8 cellular contexts compared by ENCODE assay signal in genomic region chr9:131738838-131739191, GRCh38. TPM values are rescaled to one million over a fixed set of nuclear protein-coding genes. Genes with fewer than 3 reads are reported as not detected.
DNase-seq lines count a peak whose midpoint lies in the region; ATAC-seq and TF ChIP-seq lines count a peak whose summit lies in the region.

No MANE protein-coding gene starts in this region.

- WGBS in IMR-90 (ENCODE audit: extremely low coverage in 2 of 2, insufficient read length in 1 of 2), 2 experiments = 28% methylated on average over 3 of the region's 7 CpGs; no CpG with 5 or more reads in 1 of the 2 experiments

- peak overlapping the region; percentile 71 for H3K4ac ChIP-seq in IMR-90 (ENCODE audit: low read depth, low read length)

- intact Hi-C loops in IMR-90 (cut with micrococcal nuclease) = loop anchor here (2.0 kb wide), 2 partner anchors 130 to 148 kb away; no protein-coding TSS in a partner anchor
- intact Hi-C loops in breast epithelium (cut with DNase I; ENCODE audit: low total_unique reads) = no loop called here

- H3K36me3 ChIP-seq in CD8-positive, alpha-beta memory T cell (ENCODE audit: insufficient read depth, low read length) = no peaks in the 10 kb centered on the region
- H3K36me3 ChIP-seq in IMR-90 (ENCODE audit: control insufficient read depth, insufficient read depth, low read length) (no peaks in the 10 kb centered on the region), breast epithelium (no peaks in the 10 kb centered on the region)

- H3K27me3 Mint-ChIP-seq in CD8-positive, alpha-beta memory T cell = peaks cover 0 to 2% of the 10 kb centered on the region in 2 donors
- H3K27me3 Mint-ChIP-seq in mesothelial cell of epicardium (ENCODE audit: low read depth) = no peaks in the 10 kb centered on the region

- H3K9me1 ChIP-seq in IMR-90 (ENCODE audit: insufficient read depth, low read length) = peaks cover 21% of the 10 kb centered on the region

- H3K27ac Mint-ChIP-seq in CD8-positive, alpha-beta memory T cell = peak overlapping the region; percentile 81 to 98 (median 94)
- H3K27ac Mint-ChIP-seq in mesothelial cell of epicardium = peak overlapping the region; percentile 87

- H3K9me3 ChIP-seq in CD8-positive, alpha-beta memory T cell (ENCODE audit: low read length) = no peaks in the 10 kb centered on the region
- H3K9me3 ChIP-seq in IMR-90 (ENCODE audit: control insufficient read depth, insufficient read depth, low read length) (no peaks in the 10 kb centered on the region), breast epithelium (no peaks in the 10 kb centered on the region)

- peaks cover 32 to 50% of the 10 kb centered on the region in 2 experiments; a peak in 3 of 4 replicates for H3K79me1 ChIP-seq in IMR-90 (ENCODE audit: low read depth in 1 of 2, low read length in 2 of 2)

- peaks cover 47% of the 10 kb centered on the region for H4K20me1 ChIP-seq in IMR-90 (ENCODE audit: insufficient read depth, low read length)

- in situ Hi-C loops in IMR-90 (cut with MboI; ENCODE audit: low sequenced_read_pairs) = no loop called here

- TF ChIP-seq CTCF in IMR-90 (conservative IDR thresholded peaks at IDR 0.05; ENCODE audit: low read depth, low read length) (no peak), breast epithelium (IDR thresholded peaks at IDR 0.05) (no peak), mesothelial cell of epicardium (IDR thresholded peaks at IDR 0.05; ENCODE audit: unreplicated experiment) (no peak)

- H4K5ac ChIP-seq in IMR-90 (ENCODE audit: low read depth, low read length) = peak overlapping the region; percentile 3; the same call in 1 of the 2 replicates

- H3K23ac ChIP-seq in IMR-90 (ENCODE audit: low read depth, low read length) = peak overlapping the region; percentile 92

- H2AFZ ChIP-seq in IMR-90 (replicated peaks; ENCODE audit: low read length, poor library complexity) = peak overlapping the region; percentile 87

- peak overlapping the region; percentile 4 for H4K91ac ChIP-seq in IMR-90 (ENCODE audit: insufficient read depth, low read depth, low read length)

- BruUV-seq in IMR-90 (replicated peaks; lab: Mats Ljungman, UMichigan) = no TSS peak

- DNase-seq in CD8-positive, alpha-beta memory T cell = no peak
- DNase-seq in IMR-90 (no peak), breast epithelium (ENCODE audit: low spot score in 2 of 2) (no peak), mesothelial cell of epicardium (ENCODE audit: low spot score in 2 of 2, unreplicated experiment in 2 of 2) (no peak), MV-4-11 (lab: John Stamatoyannopoulos, UW) (no peak), amygdala (lab: John Stamatoyannopoulos, UW) (no peak), foreskin melanocyte (no peak), NCI-H1436 (lab: John Stamatoyannopoulos, UW) (no peak)

- H3K27me3 ChIP-seq in CD8-positive, alpha-beta memory T cell (ENCODE audit: insufficient read depth, low read length, poor library complexity, severe bottlenecking) = no peaks in the 10 kb centered on the region
- H3K27me3 ChIP-seq in IMR-90 (ENCODE audit: control insufficient read depth, insufficient read depth, low read length) = no peaks in the 10 kb centered on the region
- no peaks in the 10 kb centered on the region for H3K27me3 ChIP-seq in breast epithelium

- H3K14ac ChIP-seq in IMR-90 (replicated peaks; ENCODE audit: low read depth, low read length) = peak overlapping the region; percentile 87

- peak overlapping the region; percentile 19; the same call in 1 of the 2 replicates for H3K56ac ChIP-seq in IMR-90 (ENCODE audit: extremely low read depth, insufficient read depth, low read length)

- H2BK15ac ChIP-seq in IMR-90 (ENCODE audit: low read depth, low read length) = no peak overlapping the region

- peak overlapping the region; percentile 51 for H3K4me3 ChIP-seq in CD8-positive, alpha-beta memory T cell (ENCODE audit: low read length)
- H3K4me3 ChIP-seq in IMR-90 (ENCODE audit: insufficient read depth, low read depth, low read length) (peak overlapping the region; percentile 81), breast epithelium (peak overlapping the region; percentile 52 to 93 (median 66))

- peaks cover 62% of the 10 kb centered on the region for H3K4me1 ChIP-seq in CD8-positive, alpha-beta memory T cell (ENCODE audit: insufficient read depth, low read length)
- H3K4me1 ChIP-seq in IMR-90 (ENCODE audit: control insufficient read depth, insufficient read depth, low read length) (peaks cover 24% of the 10 kb centered on the region), breast epithelium (peaks cover 5 to 15% of the 10 kb centered on the region in 2 donors)

- no peak overlapping the region for H2BK20ac ChIP-seq in IMR-90 (ENCODE audit: low read depth, low read length)

- peak overlapping the region; percentile 90 to 98 (median 94) for H3K4me3 Mint-ChIP-seq in CD8-positive, alpha-beta memory T cell
- H3K4me3 Mint-ChIP-seq in mesothelial cell of epicardium = peak overlapping the region; percentile 83

- peak overlapping the region; percentile 6 for H2AK9ac ChIP-seq in IMR-90 (replicated peaks; ENCODE audit: low read depth, low read length, poor library complexity)

- peak overlapping the region; percentile 60; the same call in 1 of the 2 replicates for H2BK120ac ChIP-seq in IMR-90 (ENCODE audit: low read depth, low read length)

- TF ChIP-seq POLR2A in IMR-90 (IDR thresholded peaks at IDR 0.05; ENCODE audit: low read depth, low read length) (no peak), breast epithelium (IDR thresholded peaks at IDR 0.05) (no peak)

- peaks cover 0 to 1% (median 0%) of the 10 kb centered on the region in 5 donors for H3K9me3 Mint-ChIP-seq in CD8-positive, alpha-beta memory T cell
- no peaks in the 10 kb centered on the region for H3K9me3 Mint-ChIP-seq in mesothelial cell of epicardium

- H3K36me3 Mint-ChIP-seq in CD8-positive, alpha-beta memory T cell = peaks cover 2 to 29% (median 5%) of the 10 kb centered on the region in 3 donors
- H3K36me3 Mint-ChIP-seq in mesothelial cell of epicardium = peaks cover 2% of the 10 kb centered on the region

- H3K18ac ChIP-seq in IMR-90 (ENCODE audit: low read depth, low read length) = peak overlapping the region; percentile 48

- H3K9ac ChIP-seq in IMR-90 (ENCODE audit: low read depth, low read length) = peak overlapping the region; percentile 93

- POLR2A ChIA-PET in CD8-positive, alpha-beta memory T cell (lab: Charles Lee) = interaction anchor here (0.9 to 2.5 kb wide), 6 partner anchors 11 to 153 kb away, joined by 3 to 11 read pairs (median 5); no protein-coding TSS in a partner anchor
- POLR2A ChIA-PET in IMR-90 (lab: Charles Lee; ENCODE audit: unreplicated experiment) = no interaction called here

- TF ChIP-seq RAD21 in IMR-90 (IDR thresholded peaks at IDR 0.05; ENCODE audit: low read length) = no peak

- dilution Hi-C loops in IMR-90 (cut with HindIII; ENCODE audit: low sequenced_read_pairs, unreplicated experiment) = no loop called here

- peak overlapping the region in 1 of 2 experiments; percentile 41; a peak in 1 of 4 replicates for H4K8ac ChIP-seq in IMR-90 (ENCODE audit: low read depth in 2 of 2, low read length in 2 of 2)

- no peak for ATAC-seq in IMR-90 (ENCODE audit: low read depth)

- peak overlapping the region; percentile 33 for H3K27ac ChIP-seq in CD8-positive, alpha-beta memory T cell (ENCODE audit: low read depth, low read length)
- H3K27ac ChIP-seq in IMR-90 (ENCODE audit: insufficient read depth, low read length) = peak overlapping the region; percentile 65
- peak overlapping the region; percentile 77 to 96 for H3K27ac ChIP-seq in breast epithelium

- peak overlapping the region; percentile 92 for H3K4me2 ChIP-seq in IMR-90 (ENCODE audit: low read depth, low read length)

- peaks cover 53 to 67% (median 61%) of the 10 kb centered on the region in 3 donors for H3K4me1 Mint-ChIP-seq in CD8-positive, alpha-beta memory T cell
- H3K4me1 Mint-ChIP-seq in mesothelial cell of epicardium = peaks cover 45% of the 10 kb centered on the region

- CTCF ChIA-PET in CD8-positive, alpha-beta memory T cell (lab: Charles Lee) = interaction anchor here (0.6 to 9.7 kb wide), 18 partner anchors 11 to 341 kb away, joined by 3 to 119 read pairs (median 5); no protein-coding TSS in a partner anchor
- CTCF ChIA-PET in IMR-90 (lab: Yijun Ruan, JAX) = interaction anchor here (0.8 to 1.4 kb wide), 5 partner anchors 11 to 181 kb away, joined by 3 to 6 read pairs (median 3); no protein-coding TSS in a partner anchor

- H2AK5ac ChIP-seq in IMR-90 (ENCODE audit: low read depth, low read length) = peak overlapping the region; percentile 20

- H2BK5ac ChIP-seq in IMR-90 (ENCODE audit: low read depth, low read length, poor library complexity, severe bottlenecking) = peak overlapping the region; percentile 19

TF ChIP-seq in IMR-90, 13 proteins besides CTCF, POLR2A, EP300 and RAD21:
- no peak for TF ChIP-seq SMC3 (IDR thresholded peaks at IDR 0.05; ENCODE audit: low read depth, low read length)
- TF ChIP-seq CEBPB (IDR thresholded peaks at IDR 0.05; ENCODE audit: low read depth, low read length) = no peak
- no peak for TF ChIP-seq BHLHE40 (IDR thresholded peaks at IDR 0.05; ENCODE audit: low read depth, low read length)
- no peak for TF ChIP-seq NFE2L2 (IDR thresholded peaks at IDR 0.05; ENCODE audit: low read depth, low read length)
- no peak for TF ChIP-seq USF2 (IDR thresholded peaks at IDR 0.05; ENCODE audit: low read depth, low read length)
- no peak for TF ChIP-seq RCOR1 (IDR thresholded peaks at IDR 0.05; ENCODE audit: insufficient replicate concordance, low read length)
- TF ChIP-seq CHD1 (IDR thresholded peaks at IDR 0.05; ENCODE audit: low read depth, low read length) = no peak

RNA-seq across cellular contexts. Expression of gene RAPGEF1, which starts 1.1 kb away (rescaled TPM):
- 100 to 1,000 TPM; 145 to 148 TPM for total RNA-seq in CD8-positive, alpha-beta memory T cell
- polyA plus RNA-seq in CD8-positive, alpha-beta memory T cell = 20.1 TPM
- total RNA-seq in IMR-90 (2012; rRNA removed) = 13.1 and 13.3 TPM in 2 replicates
- polyA plus RNA-seq in IMR-90 (2012; rRNA removed) = 22.3 and 23.0 TPM in 2 replicates
- 14.6 and 21.5 TPM in 2 replicates for polyA plus RNA-seq in IMR-90 (2012; cell fraction: cytosol; rRNA removed)
- 30.5 and 31.7 TPM in 2 replicates for polyA plus RNA-seq in IMR-90 (2012; cell fraction: nucleus; rRNA removed; ENCODE audit: low replicate concordance)
- 10 to 100 TPM; 35.3 to 38.0 (median 37.3) TPM for total RNA-seq in breast epithelium
- 49.3 to 59.1 TPM (median 50.4 TPM) in 3 replicates for total RNA-seq in mesothelial cell of epicardium

Comparison
In these comparisons a context has a peak if more than half of its experiments do, and no peak if none do; other contexts are left out.
1. H3K27ac ChIP-seq: peak in every context shown above with its lines; median percentile 86 in breast epithelium; 65 in IMR-90; 33 in CD8-positive, alpha-beta memory T cell.